25 cellular contexts compared by ENCODE assay signal in genomic region chr5:147616401-147616800, GRCh38.
"Had no signal": no experiment of that assay in that cellular context is flagged by ENCODE, and none has a peak within 500 bp of the region (broad histone marks: within the 10 kb centered on the region; RNA-seq: fewer than 3 reads in every experiment).

No MANE protein-coding gene starts in this region.

- H3K27ac ChIP-seq: SJCRH30, SK-N-MC, WERI-Rb-1 had no signal

- H3K4me3 ChIP-seq: adrenal gland, MG63, SJCRH30, SK-N-MC had no signal

- H3K27me3 ChIP-seq: adrenal gland, SJCRH30 had no signal

- DNase-seq: activated CD4-positive, alpha-beta T cell treated with anti-CD3 and anti-CD28 coated beads, Interleukin-2, amount 10 ng/mL, durations not matched to agents 24 days and 14 days; activated CD4-positive, alpha-beta T cell treated with anti-CD3 and anti-CD28 coated beads, Interleukin-2, amount 50 U/mL, for 4 hours; activated CD4-positive, CD25-positive, alpha-beta regulatory T cell; activated CD8-positive, alpha-beta T cell treated with anti-CD3 and anti-CD28 coated beads for 36 hours; activated gamma-delta T cell; activated naive CD4-positive, alpha-beta T cell treated with Interleukin-2 at 50 U/mL for 16 hours; activated naive CD8-positive, alpha-beta T cell treated with anti-CD3 and anti-CD28 coated beads, Interleukin-2, amount 10 ng/mL, durations not matched to agents 7 days and 5 days; activated T-cell treated with anti-CD3 and anti-CD28 coated beads, Interleukin-2, amount 50 U/mL, for 24 hours; anterior cingulate cortex; caudate nucleus; Kasumi-1; KBM-7; MG63; NCI-H1048; NCI-H1436 treated with DMSO at 0.1 percent for 48 hours; NCI-H1694 treated with DMSO at 0.1 percent for 48 hours; NCI-H2029; NCI-H345; NCI-H524 treated with DMSO at 0.1 percent for 48 hours; SHP77; SJCRH30; T1000; WERI-Rb-1 had no signal

- H3K9me3 ChIP-seq: adrenal gland, MG63, SJCRH30 had no signal

- H3K36me3 ChIP-seq: adrenal gland, MG63, WERI-Rb-1 had no signal

- H3K4me1 ChIP-seq: adrenal gland, SJCRH30 had no signal
